Comparison of ENCODE assay signal across 8 cellular contexts in genomic region chr12:132144115-132145071, GRCh38. TPM values are rescaled to one million over a fixed set of nuclear protein-coding genes. Genes with fewer than 3 reads are reported as not detected.
A peak's percentile ranks its signal among the peaks of the same experiment; 100 is the strongest.
DNase-seq lines count a peak whose midpoint lies in the region; ATAC-seq, FAIRE-seq and TF ChIP-seq lines count a peak whose summit lies in the region.

A gene with protein sequence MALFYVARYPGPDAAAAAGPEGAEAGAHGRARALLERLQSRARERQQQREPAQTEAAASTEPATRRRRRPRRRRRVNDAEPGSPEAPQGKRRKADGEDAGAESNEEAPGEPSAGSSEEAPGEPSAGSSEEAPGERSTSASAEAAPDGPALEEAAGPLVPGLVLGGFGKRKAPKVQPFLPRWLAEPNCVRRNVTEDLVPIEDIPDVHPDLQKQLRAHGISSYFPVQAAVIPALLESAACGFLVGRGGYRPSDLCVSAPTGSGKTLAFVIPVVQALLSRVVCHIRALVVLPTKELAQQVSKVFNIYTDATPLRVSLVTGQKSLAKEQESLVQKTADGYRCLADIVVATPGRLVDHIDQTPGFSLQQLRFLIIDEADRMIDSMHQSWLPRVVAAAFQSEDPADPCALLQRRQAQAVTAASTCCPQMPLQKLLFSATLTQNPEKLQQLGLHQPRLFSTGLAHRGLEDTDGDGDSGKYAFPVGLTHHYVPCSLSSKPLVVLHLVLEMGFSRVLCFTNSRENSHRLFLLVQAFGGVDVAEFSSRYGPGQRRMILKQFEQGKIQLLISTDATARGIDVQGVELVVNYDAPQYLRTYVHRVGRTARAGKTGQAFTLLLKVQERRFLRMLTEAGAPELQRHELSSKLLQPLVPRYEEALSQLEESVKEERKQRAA (minus strand): TSS chr12:132144319. CDS start chr12:132144296, 23 bp downstream.
Gene NOC4L (plus strand): TSS chr12:132144457. CDS start chr12:132144489, 32 bp downstream.

- peaks cover 29 to 34% of the 10 kb centered on the region in 2 donors for H3K4me1 Mint-ChIP-seq in immature natural killer cell

- no peaks in the 10 kb centered on the region for H3K27me3 ChIP-seq in bronchial epithelial cell (ENCODE audit: control insufficient read depth, insufficient read depth, low read length)

- ATAC-seq in GM18873 (IDR thresholded peaks at IDR 0.05; ENCODE audit: low FRiP score, unreplicated experiment) (peak; percentile 72), HG03135 (IDR thresholded peaks at IDR 0.05; ENCODE audit: unreplicated experiment) (peak; percentile 73)

- H3K4me3 ChIP-seq in WI38 (ENCODE audit: low read depth, low read length): peak within 1 kb of the TSS; percentile 82
- H3K4me3 ChIP-seq in bronchial epithelial cell (ENCODE audit: low read depth, low read length): peak within 1 kb of the TSS; percentile 98

- peaks cover 0 to 5% (median 4%) of the 10 kb centered on the region in 3 donors for H3K36me3 Mint-ChIP-seq in immature natural killer cell

- no peak for FAIRE-seq in bronchial epithelial cell (lab: Jason Lieb, UNC)

- H3K27ac Mint-ChIP-seq in immature natural killer cell: peak within 1 kb of the TSS; percentile 82 to 96 (median 93)

- DNase-seq in AG08395 (ENCODE audit: low spot score) (peak; percentile 98), NCI-H2196 treated with DMSO at 0.1 percent for 48 hours (lab: John Stamatoyannopoulos, UW; ENCODE audit: unreplicated experiment) (peak; percentile 72), bronchial epithelial cell (ENCODE audit: low read depth) (peak; percentile 80), immature natural killer cell (peak; percentile 96), smooth muscle cell of the brain vasculature (ENCODE audit: low read depth, low spot score) (peak; percentile 85)

- peaks cover 3 to 20% (median 10%) of the 10 kb centered on the region in 3 donors for H3K27me3 Mint-ChIP-seq in immature natural killer cell (ENCODE audit: low read depth in 3 of 3)

- H3K9me3 Mint-ChIP-seq in immature natural killer cell: no peaks in the 10 kb centered on the region

- TF ChIP-seq CTCF in WI38 (IDR thresholded peaks at IDR 0.05; ENCODE audit: low read depth, low read length) (no peak), bronchial epithelial cell (IDR thresholded peaks at IDR 0.05; ENCODE audit: insufficient read depth, low read length, severe bottlenecking) (peak; percentile 8)

- peaks cover 32% of the 10 kb centered on the region for H3K36me3 ChIP-seq in bronchial epithelial cell (ENCODE audit: control insufficient read depth, insufficient read depth, low read length)

- H3K4me3 Mint-ChIP-seq in immature natural killer cell: peak within 1 kb of the TSS; percentile 88 to 94 (median 89)

RNA-seq across cellular contexts. Expression of the first gene that starts in this region (rescaled TPM):
- total RNA-seq in bronchial epithelial cell: 9.0 and 10.0 TPM in 2 replicates
- polyA plus RNA-seq in immature natural killer cell: 1 to 10 TPM; 2.9 to 6.3 (median 5.0) TPM

RNA-seq across cellular contexts. Expression of gene NOC4L, which starts in this region (rescaled TPM):
- 10.0 and 11.4 TPM in 2 replicates for total RNA-seq in bronchial epithelial cell
- polyA plus RNA-seq in immature natural killer cell: 10 to 100 TPM; 16.4 to 28.5 (median 17.2) TPM

Comparison
In these comparisons a context has a peak if more than half of its experiments do, and no peak if none do; other contexts are left out.
1. Peak in every context shown above with its lines: DNase-seq, ATAC-seq and H3K4me3 ChIP-seq.